1 cellular context compared by ENCODE assay signal in the genomic region with DNA sequence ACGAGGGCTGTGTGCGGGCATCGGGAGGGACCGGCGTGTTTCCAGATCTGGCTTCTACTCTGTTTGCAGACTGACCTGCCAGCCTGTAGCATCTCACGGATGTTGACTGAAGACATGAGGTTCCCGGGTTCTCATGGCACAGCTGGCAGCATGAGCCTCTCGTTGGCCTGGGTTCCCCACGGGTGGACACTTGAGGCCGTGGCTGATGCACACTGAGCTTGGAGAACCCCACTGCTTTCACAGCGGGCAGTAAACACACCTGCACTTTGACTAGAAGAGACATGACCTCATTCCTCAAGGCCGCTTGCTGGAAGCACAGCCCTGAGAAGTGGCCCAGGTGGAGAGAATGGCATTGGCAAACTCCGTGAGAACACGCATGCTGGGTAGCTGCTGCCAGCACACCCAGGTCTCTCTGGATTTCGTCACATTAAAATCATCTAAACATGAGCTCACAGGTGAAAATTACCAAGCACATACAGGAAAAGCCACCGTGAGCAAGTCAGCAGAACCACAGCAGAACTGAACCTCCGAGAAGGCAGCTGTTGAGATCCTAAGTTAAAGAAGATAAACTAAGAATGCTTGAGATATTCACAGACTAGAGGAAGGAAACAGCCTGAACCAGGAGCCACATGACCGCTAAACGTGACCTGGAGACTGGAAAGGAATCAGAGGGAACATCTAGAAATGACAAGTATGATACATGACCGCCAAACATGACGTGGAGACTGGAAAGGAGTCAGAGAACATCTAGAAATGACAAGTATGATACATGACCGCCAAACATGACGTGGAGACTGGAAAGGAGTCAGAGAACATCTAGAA.
TF ChIP-seq lines count a peak whose summit lies in the region.

No MANE protein-coding gene starts in this region.

TF ChIP-seq in HepG2, 621 proteins besides CTCF, POLR2A, EP300 and RAD21:
- TF ChIP-seq TAF15 (IDR thresholded peaks at IDR 0.05; ENCODE audit: low read depth, low read length, poor library complexity, severe bottlenecking) (no peak), ZNF496 (CRISPR knock-in tag; IDR thresholded peaks at IDR 0.05; ENCODE audit: insufficient replicate concordance) (no peak), ZBTB40 (IDR thresholded peaks at IDR 0.05) (no peak), ZBTB40 (CRISPR knock-in tag; IDR thresholded peaks at IDR 0.05) (no peak), ZNF768 (CRISPR knock-in tag; IDR thresholded peaks at IDR 0.05) (no peak), GFI1 (CRISPR knock-in tag; IDR thresholded peaks at IDR 0.05; ENCODE audit: borderline replicate concordance) (no peak), ZNF207 (IDR thresholded peaks at IDR 0.05; ENCODE audit: borderline replicate concordance) (no peak), ZNF432 (CRISPR knock-in tag; IDR thresholded peaks at IDR 0.05; ENCODE audit: borderline replicate concordance) (no peak), FOSL2 (CRISPR knock-in tag; IDR thresholded peaks at IDR 0.05) (no peak), STAG1 (CRISPR knock-in tag; IDR thresholded peaks at IDR 0.05) (no peak)
- TF ChIP-seq, protein P1, sequence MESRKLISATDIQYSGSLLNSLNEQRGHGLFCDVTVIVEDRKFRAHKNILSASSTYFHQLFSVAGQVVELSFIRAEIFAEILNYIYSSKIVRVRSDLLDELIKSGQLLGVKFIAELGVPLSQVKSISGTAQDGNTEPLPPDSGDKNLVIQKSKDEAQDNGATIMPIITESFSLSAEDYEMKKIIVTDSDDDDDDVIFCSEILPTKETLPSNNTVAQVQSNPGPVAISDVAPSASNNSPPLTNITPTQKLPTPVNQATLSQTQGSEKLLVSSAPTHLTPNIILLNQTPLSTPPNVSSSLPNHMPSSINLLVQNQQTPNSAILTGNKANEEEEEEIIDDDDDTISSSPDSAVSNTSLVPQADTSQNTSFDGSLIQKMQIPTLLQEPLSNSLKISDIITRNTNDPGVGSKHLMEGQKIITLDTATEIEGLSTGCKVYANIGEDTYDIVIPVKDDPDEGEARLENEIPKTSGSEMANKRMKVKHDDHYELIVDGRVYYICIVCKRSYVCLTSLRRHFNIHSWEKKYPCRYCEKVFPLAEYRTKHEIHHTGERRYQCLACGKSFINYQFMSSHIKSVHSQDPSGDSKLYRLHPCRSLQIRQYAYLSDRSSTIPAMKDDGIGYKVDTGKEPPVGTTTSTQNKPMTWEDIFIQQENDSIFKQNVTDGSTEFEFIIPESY (CRISPR knock-in tag; IDR thresholded peaks at IDR 0.05): 0 out of 2 replicates have a peak, but pooled peaks have one; percentile 46
- TF ChIP-seq, protein P2, sequence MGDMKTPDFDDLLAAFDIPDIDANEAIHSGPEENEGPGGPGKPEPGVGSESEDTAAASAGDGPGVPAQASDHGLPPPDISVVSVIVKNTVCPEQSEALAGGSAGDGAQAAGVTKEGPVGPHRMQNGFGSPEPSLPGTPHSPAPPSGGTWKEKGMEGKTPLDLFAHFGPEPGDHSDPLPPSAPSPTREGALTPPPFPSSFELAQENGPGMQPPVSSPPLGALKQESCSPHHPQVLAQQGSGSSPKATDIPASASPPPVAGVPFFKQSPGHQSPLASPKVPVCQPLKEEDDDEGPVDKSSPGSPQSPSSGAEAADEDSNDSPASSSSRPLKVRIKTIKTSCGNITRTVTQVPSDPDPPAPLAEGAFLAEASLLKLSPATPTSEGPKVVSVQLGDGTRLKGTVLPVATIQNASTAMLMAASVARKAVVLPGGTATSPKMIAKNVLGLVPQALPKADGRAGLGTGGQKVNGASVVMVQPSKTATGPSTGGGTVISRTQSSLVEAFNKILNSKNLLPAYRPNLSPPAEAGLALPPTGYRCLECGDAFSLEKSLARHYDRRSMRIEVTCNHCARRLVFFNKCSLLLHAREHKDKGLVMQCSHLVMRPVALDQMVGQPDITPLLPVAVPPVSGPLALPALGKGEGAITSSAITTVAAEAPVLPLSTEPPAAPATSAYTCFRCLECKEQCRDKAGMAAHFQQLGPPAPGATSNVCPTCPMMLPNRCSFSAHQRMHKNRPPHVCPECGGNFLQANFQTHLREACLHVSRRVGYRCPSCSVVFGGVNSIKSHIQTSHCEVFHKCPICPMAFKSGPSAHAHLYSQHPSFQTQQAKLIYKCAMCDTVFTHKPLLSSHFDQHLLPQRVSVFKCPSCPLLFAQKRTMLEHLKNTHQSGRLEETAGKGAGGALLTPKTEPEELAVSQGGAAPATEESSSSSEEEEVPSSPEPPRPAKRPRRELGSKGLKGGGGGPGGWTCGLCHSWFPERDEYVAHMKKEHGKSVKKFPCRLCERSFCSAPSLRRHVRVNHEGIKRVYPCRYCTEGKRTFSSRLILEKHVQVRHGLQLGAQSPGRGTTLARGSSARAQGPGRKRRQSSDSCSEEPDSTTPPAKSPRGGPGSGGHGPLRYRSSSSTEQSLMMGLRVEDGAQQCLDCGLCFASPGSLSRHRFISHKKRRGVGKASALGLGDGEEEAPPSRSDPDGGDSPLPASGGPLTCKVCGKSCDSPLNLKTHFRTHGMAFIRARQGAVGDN (CRISPR knock-in tag; IDR thresholded peaks at IDR 0.05): peak; percentile 32
TF ChIP-seq in HepG2: peak in this region for 2.
